ENCODE assay signal across 13 cellular contexts in the genomic region with DNA sequence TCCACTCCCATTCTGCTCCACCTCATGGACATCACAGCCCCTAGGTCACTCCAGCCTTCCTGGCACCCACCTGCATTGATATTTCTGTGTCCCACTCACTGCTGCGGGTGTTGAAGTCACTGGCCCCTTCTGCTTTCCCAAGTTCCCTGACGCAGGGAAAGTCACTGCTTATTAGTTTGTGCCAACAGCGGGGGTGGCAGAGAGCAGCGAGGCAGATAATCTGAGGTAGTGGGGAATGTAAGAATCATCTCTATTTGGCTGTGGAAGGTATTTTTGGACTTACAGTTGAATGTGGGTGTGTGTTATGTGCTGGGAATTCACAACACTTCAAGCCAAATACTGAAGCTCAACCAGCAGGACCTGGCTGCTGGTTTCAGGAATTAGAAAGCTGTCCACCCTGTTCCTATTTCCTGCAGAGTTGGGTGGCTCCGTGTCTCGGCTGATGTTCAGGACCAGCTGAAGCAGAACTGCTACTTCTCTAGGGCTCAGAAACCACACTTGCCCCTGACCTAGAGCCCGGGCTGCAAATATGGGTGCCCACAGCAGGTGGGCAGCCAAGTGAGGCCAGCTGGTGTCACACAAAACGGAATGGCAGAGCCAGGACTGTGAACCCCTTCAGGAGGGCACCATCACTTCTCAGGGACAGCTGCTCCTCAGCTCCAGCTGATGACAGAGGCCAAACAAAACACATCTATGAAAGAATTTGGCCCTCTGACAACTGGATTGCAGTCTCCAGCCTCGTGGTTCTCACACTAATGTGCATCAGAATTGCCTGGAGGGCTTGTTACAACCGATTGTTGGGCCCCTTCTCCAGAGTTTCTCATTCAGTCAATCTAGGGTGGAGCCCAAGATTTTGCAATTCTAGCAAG. TPM values are rescaled to one million over a fixed set of nuclear protein-coding genes. Genes with fewer than 3 reads are reported as not detected.
DNase-seq lines count a peak whose midpoint lies in the region; ATAC-seq and TF ChIP-seq lines count a peak whose summit lies in the region.
"Had no signal": no experiment of that assay in that cellular context is flagged by ENCODE, and none has a peak within 500 bp of the region (broad histone marks: within the 10 kb centered on the region; RNA-seq: fewer than 3 reads in every experiment).

No MANE protein-coding gene starts in this region.

- H3K36me3 Mint-ChIP-seq in chondrocyte (ENCODE audit: low read depth), result peaks cover 2% of the 10 kb centered on the region
- H3K36me3 Mint-ChIP-seq: WTC11 had no signal

- peak overlapping the region; percentile 94 for H3K27ac Mint-ChIP-seq in chondrocyte (ENCODE audit: unreplicated experiment)
- H3K27ac Mint-ChIP-seq: WTC11 had no signal

- H3K4me3 Mint-ChIP-seq in chondrocyte (ENCODE audit: unreplicated experiment), result peak overlapping the region; percentile 37
- H3K4me3 Mint-ChIP-seq: activated T-cell treated with anti-CD3 and anti-CD28 coated beads, Interleukin-2, amount 50 U/mL, for 4 hours; central memory CD8-positive, alpha-beta T cell; stimulated activated naive CD8-positive, alpha-beta T cell treated with anti-CD3 and anti-CD28 coated beads, Interleukin-15, amount 100 ng/mL, for 72 hours; WTC11 had no signal

- no peak for TF ChIP-seq POLR2A in erythroblast (IDR thresholded peaks at IDR 0.05; ENCODE audit: low read length)

- peaks cover 50% of the 10 kb centered on the region for H3K4me1 Mint-ChIP-seq in chondrocyte (ENCODE audit: low read depth)

- no peaks in the 10 kb centered on the region for H3K9me3 Mint-ChIP-seq in chondrocyte (ENCODE audit: low read depth)
- H3K9me3 Mint-ChIP-seq: activated T-cell treated with anti-CD3 and anti-CD28 coated beads, Interleukin-2, amount 50 U/mL, for 4 hours; central memory CD8-positive, alpha-beta T cell; stimulated activated naive CD8-positive, alpha-beta T cell treated with anti-CD3 and anti-CD28 coated beads, Interleukin-15, amount 100 ng/mL, for 72 hours; WTC11 had no signal

- H3K27me3 Mint-ChIP-seq in chondrocyte (ENCODE audit: low read depth), result peaks cover 2% of the 10 kb centered on the region

- ATAC-seq in HG02610 (IDR thresholded peaks at IDR 0.05; ENCODE audit: unreplicated experiment) (no peak), GM21723 (IDR thresholded peaks at IDR 0.05; ENCODE audit: unreplicated experiment) (no peak)
- ATAC-seq: activated T-cell treated with anti-CD3 and anti-CD28 coated beads, Interleukin-2, amount 50 U/mL, for 4 hours; stimulated activated naive CD8-positive, alpha-beta T cell treated with anti-CD3 and anti-CD28 coated beads, Interleukin-15, amount 100 ng/mL, for 72 hours; WTC11 had no signal

- in situ Hi-C loops in ACHN (cut with HindIII; ENCODE audit: low pct_ligation_motif_present, low pct_unique_long_range_greater_than_20kb, low sequenced_read_pairs), result no loop called here

- TF ChIP-seq CTCF in chondrocyte (IDR thresholded peaks at IDR 0.05), result no peak

- peak; percentile 62 for DNase-seq in ACHN
- peak; percentile 52 for DNase-seq in NCI-H1092 treated with DMSO at 0.1 percent for 48 hours (lab: John Stamatoyannopoulos, UW)
- DNase-seq in chondrocyte (ENCODE audit: low spot score), result no peak
- peak; percentile 78 for DNase-seq in kidney glomerular epithelial cell (lab: John Stamatoyannopoulos, UW)
- no peak for DNase-seq in erythroblast (lab: John Stamatoyannopoulos, UW)
- no peak for DNase-seq in globus pallidus (ENCODE audit: low spot score)
- DNase-seq: activated T-cell treated with anti-CD3 and anti-CD28 coated beads, Interleukin-2, amount 50 U/mL, for 4 hours; stimulated activated CD4-positive, alpha-beta T cell treated with anti-CD3 and anti-CD28 coated beads, Interleukin-15, amount 100 ng/mL, for 24 hours; stimulated activated naive CD8-positive, alpha-beta T cell treated with anti-CD3 and anti-CD28 coated beads, Interleukin-15, amount 100 ng/mL, for 72 hours had no signal

RNA-seq across cellular contexts. Expression of a gene that starts 57.7 kb away (rescaled TPM):
- total RNA-seq in chondrocyte, result 3.1 to 68.8 TPM (median 68.4 TPM) in 3 replicates
- total RNA-seq: activated T-cell treated with anti-CD3 and anti-CD28 coated beads, Interleukin-2, amount 50 U/mL, for 4 hours had no signal

Comparison
In these comparisons a context has a peak if more than half of its experiments do, and no peak if none do; other contexts are left out.
1. DNase-seq: peak in ACHN (single experiment), NCI-H1092 treated with DMSO at 0.1 percent for 48 hours (single experiment) and kidney glomerular epithelial cell (single experiment); none in chondrocyte (single experiment), erythroblast (0 of 2) and globus pallidus (single experiment).